8 cellular contexts compared by ENCODE assay signal in the genomic region with DNA sequence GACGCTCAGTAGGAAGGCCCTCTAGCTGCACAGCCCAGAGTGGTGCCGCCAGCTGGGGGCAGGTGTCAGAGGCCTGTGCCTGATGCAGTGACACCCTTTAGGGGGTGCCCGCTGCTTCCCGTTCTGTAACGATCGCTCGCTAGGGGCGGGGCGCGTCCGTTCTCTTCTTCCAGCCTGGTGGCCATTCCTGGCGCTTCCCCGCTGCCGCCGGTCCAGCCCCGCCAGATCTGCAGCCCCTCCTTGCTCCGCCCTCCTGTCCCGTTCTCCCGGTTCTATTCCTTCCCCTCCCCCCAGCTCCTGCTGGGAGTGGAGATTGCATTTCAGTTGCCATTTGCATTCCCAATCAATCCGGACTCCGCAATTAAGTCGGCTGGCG. TPM values are rescaled to one million over a fixed set of nuclear protein-coding genes. Genes with fewer than 3 reads are reported as not detected.
DNase-seq lines count a peak whose midpoint lies in the region; ATAC-seq and TF ChIP-seq lines count a peak whose summit lies in the region.

No MANE protein-coding gene starts in this region.

- H3K9me3 ChIP-seq in skeletal muscle satellite cell (replicated peaks; ENCODE audit: low read length) (no peaks in the 10 kb centered on the region), adrenal gland (replicated peaks in 1 of 3) (no peaks in the 10 kb centered on the region)
- no peaks in the 10 kb centered on the region for H3K9me3 ChIP-seq in effector memory CD4-positive, alpha-beta T cell (ENCODE audit: control insufficient read depth, low read length)

- peak overlapping the region; percentile 77 for H3K4me2 ChIP-seq in skeletal muscle satellite cell (ENCODE audit: low read length)

- no peak overlapping the region for H3K9ac ChIP-seq in skeletal muscle satellite cell (ENCODE audit: low read depth, low read length)

- no peak for TF ChIP-seq POLR2A in adrenal gland (IDR thresholded peaks at IDR 0.05)

- H3K27ac Mint-ChIP-seq in brain, result peak overlapping the region in 2 of 5 experiments; percentile 22 to 80

- TF ChIP-seq CTCF in brain (conservative IDR thresholded peaks at IDR 0.05) (peak in 1 of 2 experiments; percentile 28), adrenal gland (IDR thresholded peaks at IDR 0.05) (peak in 1 of 6 experiments; percentile 8)

- H3K27ac ChIP-seq in effector memory CD4-positive, alpha-beta T cell (ENCODE audit: insufficient read depth, low read length, poor library complexity, severe bottlenecking), result no peak overlapping the region
- H3K27ac ChIP-seq in adrenal gland, result no peak overlapping the region

- 62 to 78% (median 68%) methylated on average over 17 to 23 of the region's 23 CpGs for WGBS in adrenal gland, 4 donors

- H3K4me1 ChIP-seq in skeletal muscle satellite cell (ENCODE audit: control insufficient read depth, insufficient read depth, low read length) (peaks cover 7% of the 10 kb centered on the region), adrenal gland (replicated peaks in 1 of 2) (peaks cover 0 to 7% of the 10 kb centered on the region in 2 donors)
- no peaks in the 10 kb centered on the region for H3K4me1 ChIP-seq in effector memory CD4-positive, alpha-beta T cell (ENCODE audit: control insufficient read depth, insufficient read depth, low read length, poor library complexity, severe bottlenecking)

- peak overlapping the region; percentile 54 for H3K4me3 ChIP-seq in iPS-11a (ENCODE audit: low read depth, low read length)
- no peak overlapping the region for H3K4me3 ChIP-seq in skeletal muscle satellite cell (ENCODE audit: low read length)
- no peak overlapping the region for H3K4me3 ChIP-seq in effector memory CD4-positive, alpha-beta T cell (ENCODE audit: insufficient read depth, low read depth, low read length, poor library complexity, severe bottlenecking)
- peak overlapping the region in 1 of 4 donors; percentile 40 for H3K4me3 ChIP-seq in adrenal gland

- DNase-seq in ELF-1 (ENCODE audit: low read depth, low spot score), result peak; percentile 91
- no peak for DNase-seq in activated T-cell treated with anti-CD3 and anti-CD28 coated beads, Interleukin-2, amount 50 U/mL, for 48 hours
- DNase-seq in effector memory CD4-positive, alpha-beta T cell, result no peak
- DNase-seq in adrenal gland, result no peak

- peaks cover 4% of the 10 kb centered on the region for H3K27me3 Mint-ChIP-seq in brain

- H3K4me3 Mint-ChIP-seq in brain, result peak overlapping the region; percentile 55 to 79 (median 71)

- no peak for ATAC-seq in HG03460 (IDR thresholded peaks at IDR 0.05; ENCODE audit: unreplicated experiment)

- intact Hi-C loops in adrenal gland (cut with DNase I), result loop anchor here (2.0 to 10.0 kb wide), 2 partner anchors 47 to 179 kb away; no protein-coding TSS in a partner anchor

- no peaks in the 10 kb centered on the region for H3K9me3 Mint-ChIP-seq in brain

- H3K36me3 ChIP-seq in skeletal muscle satellite cell (ENCODE audit: insufficient read depth, low read length), result peaks cover 68% of the 10 kb centered on the region
- H3K36me3 ChIP-seq in effector memory CD4-positive, alpha-beta T cell (ENCODE audit: control insufficient read depth, insufficient read depth, low read length), result peaks cover 25% of the 10 kb centered on the region
- peaks cover 0 to 65% of the 10 kb centered on the region in 2 donors for H3K36me3 ChIP-seq in adrenal gland (replicated peaks in 1 of 2)

- H3K36me3 Mint-ChIP-seq in brain, result peaks cover 57% of the 10 kb centered on the region

- H3K4me1 Mint-ChIP-seq in brain, result peaks cover 55% of the 10 kb centered on the region

- H3K27me3 ChIP-seq in skeletal muscle satellite cell (ENCODE audit: control insufficient read depth, insufficient read depth, low read length) (no peaks in the 10 kb centered on the region), adrenal gland (no peaks in the 10 kb centered on the region)
- H3K27me3 ChIP-seq in effector memory CD4-positive, alpha-beta T cell (replicated peaks; ENCODE audit: control insufficient read depth, insufficient read depth, low read length, poor library complexity, severe bottlenecking), result no peaks in the 10 kb centered on the region

RNA-seq across cellular contexts. Expression of gene AGAP3, which starts 39.2 kb away (rescaled TPM):
- polyA plus RNA-seq in brain (ENCODE audit: insufficient read depth, low read depth, low replicate concordance) (221 TPM), adrenal gland (100 to 1,000 TPM in 2 of 3 donors, 10 to 100 TPM in 1; 18.3 to 236 (median 111) TPM)
- total RNA-seq in skeletal muscle satellite cell (2012; rRNA removed), result 60.1 and 66.2 TPM in 2 replicates
- 100 to 1,000 TPM in 1 of 8 donors, 10 to 100 TPM in 7; 38.0 to 105 (median 50.9) TPM for total RNA-seq in adrenal gland

RNA-seq across cellular contexts. Expression of gene GBX1, which starts 42.0 kb away (rescaled TPM):
- polyA plus RNA-seq in brain (ENCODE audit: insufficient read depth, low read depth, low replicate concordance), result not detected
- not detected in 2 replicates for total RNA-seq in skeletal muscle satellite cell (2012; rRNA removed)
- total RNA-seq in adrenal gland, result not detected
- polyA plus RNA-seq in adrenal gland, result not detected

RNA-seq across cellular contexts. Expression of gene TMUB1, which starts 42.2 kb away (rescaled TPM):
- 80.0 TPM for polyA plus RNA-seq in brain (ENCODE audit: insufficient read depth, low read depth, low replicate concordance)
- total RNA-seq in skeletal muscle satellite cell (2012; rRNA removed), result 18.8 and 25.1 TPM in 2 replicates
- 10 to 100 TPM; 31.5 to 74.6 (median 43.4) TPM for total RNA-seq in adrenal gland
- 100 to 1,000 TPM in 2 of 3 donors, 1 to 10 TPM in 1; 5.2 to 152 (median 101) TPM for polyA plus RNA-seq in adrenal gland

RNA-seq across cellular contexts. Expression of gene FASTK, which starts 44.8 kb away (rescaled TPM):
- polyA plus RNA-seq in brain (ENCODE audit: insufficient read depth, low read depth, low replicate concordance) (47.4 TPM), adrenal gland (100 to 1,000 TPM in 2 of 3 donors, 10 to 100 TPM in 1; 21.4 to 516 (median 281) TPM)
- 58.3 and 85.2 TPM in 2 replicates for total RNA-seq in skeletal muscle satellite cell (2012; rRNA removed)
- total RNA-seq in adrenal gland, result 100 to 1,000 TPM in 1 of 8 donors, 10 to 100 TPM in 7; 42.0 to 112 (median 85.8) TPM
